Comparison of ENCODE assay signal across 8 cellular contexts in the genomic region with DNA sequence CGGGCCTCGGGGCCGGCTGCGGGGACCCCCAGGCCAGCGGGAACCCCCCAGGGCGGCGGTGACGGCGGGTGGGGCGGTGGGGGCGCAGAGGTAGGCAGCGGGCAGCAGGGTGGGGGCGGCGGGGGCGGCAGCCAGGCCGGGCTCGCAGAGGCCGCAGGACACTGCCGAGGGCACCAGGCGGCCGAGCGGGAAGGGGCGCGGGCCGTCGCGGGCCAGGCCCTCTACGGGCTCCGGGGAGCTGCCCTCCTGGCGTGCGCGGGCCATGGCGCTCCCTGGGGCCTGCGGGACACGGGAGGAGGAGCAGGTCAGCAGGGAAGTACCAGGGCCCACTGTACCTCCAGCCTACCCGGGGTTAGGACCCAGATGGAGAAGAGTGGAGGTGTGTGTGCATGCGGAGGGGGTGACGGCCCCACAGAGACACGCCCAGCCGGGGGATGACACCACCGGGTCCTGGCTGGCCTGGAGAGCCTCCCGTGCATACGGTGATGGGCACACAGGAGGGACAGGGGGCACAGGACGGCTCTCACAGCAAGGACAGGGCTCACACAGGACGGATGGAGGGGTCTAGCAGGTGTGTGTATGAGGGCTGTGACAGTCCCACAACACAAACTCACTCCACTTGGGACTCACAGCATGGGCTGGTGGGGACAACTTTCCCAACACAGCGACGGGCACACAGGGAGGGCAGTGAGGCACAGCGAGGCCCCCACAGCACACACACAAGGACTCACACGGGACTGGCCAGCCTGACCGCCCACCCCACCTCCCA. TPM values are rescaled to one million over a fixed set of nuclear protein-coding genes. Genes with fewer than 3 reads are reported as not detected.
DNase-seq lines count a peak whose midpoint lies in the region; ATAC-seq and TF ChIP-seq lines count a peak whose summit lies in the region.

No MANE protein-coding gene starts in this region.

- TF ChIP-seq CTCF in HFFc6 (IDR thresholded peaks at IDR 0.05) (no peak), lower lobe of right lung (IDR thresholded peaks at IDR 0.05) (no peak), tibial nerve (IDR thresholded peaks at IDR 0.05) (no peak)

- H4K20me1 ChIP-seq in BLaER1 treated with 17β-estradiol and CSF1 and Interleukin-3, amounts not matched to agents 10 nM and 100 nM, result peaks cover 0 to 36% (median 16%) of the 10 kb centered on the region in 11 experiments; a peak in 10 of 22 replicates

- peak overlapping the region; percentile 91; the same call in 1 of the 2 replicates for H3K27ac Mint-ChIP-seq in HFFc6

- peaks cover 0 to 22% (median 19%) of the 10 kb centered on the region in 11 experiments; a peak in 16 of 22 replicates for H3K36me3 ChIP-seq in BLaER1 treated with 17β-estradiol and CSF1 and Interleukin-3, amounts not matched to agents 10 nM and 100 nM
- H3K36me3 ChIP-seq in lower lobe of right lung (peaks cover 20% of the 10 kb centered on the region), tibial nerve (peaks cover 0 to 6% (median 0%) of the 10 kb centered on the region in 3 donors)

- 0 out of 2 replicates have a peak overlapping the region, but pooled peaks have one; percentile 85 for H3K4me3 Mint-ChIP-seq in HFFc6

- H3K27ac ChIP-seq in BLaER1 treated with 17β-estradiol and CSF1 and Interleukin-3, amounts not matched to agents 10 nM and 100 nM, result peak overlapping the region; percentile 95 to 100 (median 96)
- H3K27ac ChIP-seq in lower lobe of right lung, result peak overlapping the region; percentile 100
- H3K27ac ChIP-seq in tibial nerve, result peak overlapping the region; percentile 93 to 100 (median 98)

- peaks cover 31 to 68% (median 60%) of the 10 kb centered on the region in 10 experiments for H3K4me1 ChIP-seq in BLaER1 treated with 17β-estradiol and CSF1 and Interleukin-3, amounts not matched to agents 10 nM and 100 nM
- H3K4me1 ChIP-seq in lower lobe of right lung (peaks cover 47% of the 10 kb centered on the region), tibial nerve (peaks cover 0 to 65% (median 41%) of the 10 kb centered on the region in 4 donors)

- peaks cover 0 to 20% (median 4%) of the 10 kb centered on the region in 11 experiments; a peak in 9 of 22 replicates for H3K27me3 ChIP-seq in BLaER1 treated with 17β-estradiol and CSF1 and Interleukin-3, amounts not matched to agents 10 nM and 100 nM
- no peaks in the 10 kb centered on the region for H3K27me3 ChIP-seq in lower lobe of right lung (ENCODE audit: low read depth)
- H3K27me3 ChIP-seq in tibial nerve, result no peaks in the 10 kb centered on the region

- TF ChIP-seq POLR2A in tibial nerve (IDR thresholded peaks at IDR 0.05), result no peak

- H3K27me3 Mint-ChIP-seq in HFFc6 (ENCODE audit: insufficient read depth), result peaks cover 7% of the 10 kb centered on the region

- H3K9me3 ChIP-seq in BLaER1 treated with 17β-estradiol and CSF1 and Interleukin-3, amounts not matched to agents 10 nM and 100 nM (replicated peaks in 1 of 11), result no peaks in the 10 kb centered on the region
- H3K9me3 ChIP-seq in lower lobe of right lung, result no peaks in the 10 kb centered on the region
- no peaks in the 10 kb centered on the region for H3K9me3 ChIP-seq in tibial nerve

- H3K36me3 Mint-ChIP-seq in HFFc6 (ENCODE audit: low read depth), result peaks cover 10% of the 10 kb centered on the region; the same call in 1 of the 2 replicates

- H3K4me3 ChIP-seq in BLaER1 treated with 17β-estradiol and CSF1 and Interleukin-3, amounts not matched to agents 10 nM and 100 nM, result peak overlapping the region; percentile 76 to 90 (median 83)
- peak overlapping the region; percentile 91 for H3K4me3 ChIP-seq in lower lobe of right lung
- peak overlapping the region; percentile 29 to 99 (median 67) for H3K4me3 ChIP-seq in tibial nerve

- peaks cover 36% of the 10 kb centered on the region for H3K4me1 Mint-ChIP-seq in HFFc6 (ENCODE audit: low read depth)

- ATAC-seq in lower lobe of right lung, result peak; percentile 0 to 2
- ATAC-seq in GM21526 (IDR thresholded peaks at IDR 0.05; ENCODE audit: low FRiP score, unreplicated experiment), result no peak

- DNase-seq in HFFc6, result peak; percentile 29
- peak; percentile 36 for DNase-seq in T-helper 9 cell
- DNase-seq in cerebellar cortex (ENCODE audit: low spot score), result peak; percentile 59
- peak; percentile 73 for DNase-seq in lower lobe of right lung
- peak in 1 of 2 donors; percentile 41 for DNase-seq in tibial nerve (ENCODE audit: low spot score in 2 of 2)
- DNase-seq in Ammon's horn (ENCODE audit: low spot score), result no peak

- TF ChIP-seq EP300 in tibial nerve (IDR thresholded peaks at IDR 0.05), result no peak

- H3K9me3 Mint-ChIP-seq in HFFc6, result no peaks in the 10 kb centered on the region

- 4 to 14% methylated on average over 12 to 16 of the region's 50 CpGs for WGBS in tibial nerve, 2 donors

- H3K9ac ChIP-seq in BLaER1 treated with 17β-estradiol and CSF1 and Interleukin-3, amounts not matched to agents 10 nM and 100 nM, result peak overlapping the region; percentile 87 to 99 (median 95)

- intact Hi-C loops in lower lobe of right lung (cut with DNase I), result no loop called here

- peak overlapping the region; percentile 87 to 99 (median 93) for H3K4me2 ChIP-seq in BLaER1 treated with 17β-estradiol and CSF1 and Interleukin-3, amounts not matched to agents 10 nM and 100 nM

RNA-seq across cellular contexts. Expression of gene BBC3, which starts 2.6 kb away (rescaled TPM):
- total RNA-seq in HFFc6 (2021; fragmentation: NEBNext Ultra II Directional; extraction: Animal tissue kit (Norgen Biotek cat#: 25700)), result 10 to 100 TPM in 2 of 6 experiments, 1 to 10 TPM in 4; 8.6 to 10.9 (median 9.6) TPM
- total RNA-seq in lower lobe of right lung (18.5 TPM), tibial nerve (10 to 100 TPM in 1 of 4 donors, 1 to 10 TPM in 3; 2.8 to 11.0 (median 6.3) TPM)

RNA-seq across cellular contexts. Expression of gene CCDC9, which starts 28.0 kb away (rescaled TPM):
- total RNA-seq in HFFc6 (2021; fragmentation: NEBNext Ultra II Directional; extraction: Animal tissue kit (Norgen Biotek cat#: 25700)), result 10 to 100 TPM; 20.6 to 30.6 (median 23.8) TPM
- 30.7 TPM for total RNA-seq in lower lobe of right lung
- total RNA-seq in tibial nerve, result 10 to 100 TPM; 23.8 to 39.0 (median 32.7) TPM

RNA-seq across cellular contexts. Expression of gene INAFM1, which starts 46.3 kb away (rescaled TPM):
- 10 to 100 TPM; 12.0 to 16.2 (median 14.0) TPM for total RNA-seq in HFFc6 (2021; fragmentation: NEBNext Ultra II Directional; extraction: Animal tissue kit (Norgen Biotek cat#: 25700))
- total RNA-seq in lower lobe of right lung (18.0 TPM), tibial nerve (10 to 100 TPM in 3 of 4 donors, 1 to 10 TPM in 1; 9.6 to 33.9 (median 25.4) TPM)
